ENCODE assay signal across 8 cellular contexts in genomic region chr5:159100022-159100927, GRCh38. TPM values are rescaled to one million over a fixed set of nuclear protein-coding genes. Genes with fewer than 3 reads are reported as not detected.
DNase-seq lines count a peak whose midpoint lies in the region; ATAC-seq, FAIRE-seq and TF ChIP-seq lines count a peak whose summit lies in the region.

No MANE protein-coding gene starts in this region.

- peak; percentile 59 for ATAC-seq in HG02763 (IDR thresholded peaks at IDR 0.05; ENCODE audit: unreplicated experiment)
- peak; percentile 78 for ATAC-seq in WTC11

- no peak for TF ChIP-seq CTCF in WTC11 (IDR thresholded peaks at IDR 0.05)

- H3K4me1 Mint-ChIP-seq in WTC11, result peaks cover 65% of the 10 kb centered on the region

- peak; percentile 98 for TF ChIP-seq POLR2A in GM12892 (IDR thresholded peaks at IDR 0.05; ENCODE audit: low read depth, low read length)

- 0 out of 2 replicates have a peak overlapping the region, but pooled peaks have one; percentile 45 for H3K27ac Mint-ChIP-seq in WTC11

- H3K4me3 Mint-ChIP-seq in WTC11, result peak overlapping the region; percentile 88

- DNase-seq in GM12892 (ENCODE audit: insufficient read length) (no peak), NCI-H1694 treated with DMSO at 0.1 percent for 48 hours (lab: John Stamatoyannopoulos, UW) (peak; percentile 90), WTC11 (ENCODE audit: low spot score) (peak; percentile 94), caudate nucleus (lab: John Stamatoyannopoulos, UW) (peak in 60 of 61 donors; percentile 19 to 95 (median 74)), islet precursor cell (peak; percentile 97), NCI-H1417 treated with DMSO at 0.1 percent for 48 hours (lab: John Stamatoyannopoulos, UW) (no peak)
- peak; percentile 76 for DNase-seq in stimulated activated CD4-positive, alpha-beta T cell treated with anti-CD3 and anti-CD28 coated beads, Interleukin-12 subunit alpha, Interleukin-12 subunit beta, amount 100 ng/mL, for 4 hours

- H3K9me3 Mint-ChIP-seq in WTC11, result no peaks in the 10 kb centered on the region

- CTCF ChIA-PET in WTC11 (lab: Charles Lee), result interaction anchor here (0.5 to 1.6 kb wide), 7 partner anchors 297 to 925 kb away, joined by 3 to 5 read pairs (median 3); no protein-coding TSS in a partner anchor

- peak; percentile 98 for FAIRE-seq in GM12892 (lab: Jason Lieb, UNC)

- POLR2A ChIA-PET in WTC11 (lab: Charles Lee), result interaction anchor here (0.5 kb wide), 1 partner anchor 1454 kb away, joined by 3 read pairs; no protein-coding TSS in a partner anchor

- 0 out of 2 replicates have a peak, but pooled peaks cover 2% of the 10 kb centered on the region for H3K36me3 Mint-ChIP-seq in WTC11

- peak overlapping the region; percentile 8 for H3K27ac ChIP-seq in caudate nucleus (ENCODE audit: low read depth, low read length)

- peaks cover 100% of the 10 kb centered on the region for H3K27me3 Mint-ChIP-seq in WTC11 (ENCODE audit: low read depth)

TF ChIP-seq in WTC11, 78 proteins besides CTCF, POLR2A, EP300 and RAD21:
- TF ChIP-seq ZNF219 (CRISPR knock-in tag; IDR thresholded peaks at IDR 0.05; ENCODE audit: borderline replicate concordance), result no peak
- TF ChIP-seq ZNF232 (CRISPR knock-in tag; IDR thresholded peaks at IDR 0.05), result no peak
- peak; percentile 36; the same call in 1 of the 2 replicates for TF ChIP-seq SP1 (CRISPR knock-in tag; conservative IDR thresholded peaks at IDR 0.05)
- no peak for TF ChIP-seq ZNF671 (CRISPR knock-in tag; IDR thresholded peaks at IDR 0.05)
- no peak for TF ChIP-seq GTF2I (CRISPR knock-in tag; conservative IDR thresholded peaks at IDR 0.05)
- 0 out of 2 replicates have a peak, but pooled peaks have one; percentile 46 for TF ChIP-seq FOXK1 (CRISPR knock-in tag; IDR thresholded peaks at IDR 0.05)
- 0 out of 2 replicates have a peak, but pooled peaks have one; percentile 56 for TF ChIP-seq FOXP1 (CRISPR knock-in tag; IDR thresholded peaks at IDR 0.05; ENCODE audit: borderline replicate concordance)
- peak; percentile 99 for TF ChIP-seq ZNF263 (CRISPR knock-in tag; IDR thresholded peaks at IDR 0.05; ENCODE audit: low read depth)
- no peak for TF ChIP-seq RELA (CRISPR knock-in tag; IDR thresholded peaks at IDR 0.05; ENCODE audit: borderline replicate concordance)
- TF ChIP-seq TEAD1 (CRISPR knock-in tag; IDR thresholded peaks at IDR 0.05), result peak; percentile 63; the same call in 1 of the 2 replicates
- 0 out of 2 replicates have a peak, but pooled peaks have one; percentile 12 for TF ChIP-seq ZNF512 (CRISPR knock-in tag; IDR thresholded peaks at IDR 0.05; ENCODE audit: borderline replicate concordance)
- TF ChIP-seq MLX (CRISPR knock-in tag; IDR thresholded peaks at IDR 0.05), result no peak
- TF ChIP-seq ETV6 (CRISPR knock-in tag; IDR thresholded peaks at IDR 0.05), result 0 out of 2 replicates have a peak, but pooled peaks have one; percentile 43

RNA-seq across cellular contexts. Expression of gene EBF1, which starts 0.6 kb away (rescaled TPM):
- 9.5 TPM for polyA plus RNA-seq in GM12892 (2012; ENCODE audit: missing spikeins)
- 0.11 to 0.39 TPM (median 0.16 TPM) in 3 replicates for total RNA-seq in WTC11 (2021)

Comparison
In these comparisons a context has a peak if more than half of its experiments do, and no peak if none do; other contexts are left out.
1. DNase-seq: peak in NCI-H1694 treated with DMSO at 0.1 percent for 48 hours (single experiment), WTC11 (single experiment), caudate nucleus (60 of 61), islet precursor cell (single experiment) and stimulated activated CD4-positive, alpha-beta T cell treated with anti-CD3 and anti-CD28 coated beads, Interleukin-12 subunit alpha, Interleukin-12 subunit beta, amount 100 ng/mL, for 4 hours (single experiment); none in GM12892 (single experiment) and NCI-H1417 treated with DMSO at 0.1 percent for 48 hours (single experiment).